In genomic region chr18:77065221-77065981, GRCh38 we compare ENCODE assay signal across 8 cellular contexts.
A peak's percentile ranks its signal among the peaks of the same experiment; 100 is the strongest.
DNase-seq lines count a peak whose midpoint lies in the region; ATAC-seq and TF ChIP-seq lines count a peak whose summit lies in the region.

No MANE protein-coding gene starts in this region.

- H3K4me3 ChIP-seq in CD8-positive, alpha-beta T cell (ENCODE audit: low read depth, low read length), result no peak overlapping the region
- H3K4me3 ChIP-seq in NB4 (ENCODE audit: low read depth, low read length), result peak overlapping the region; percentile 53
- no peak overlapping the region for H3K4me3 ChIP-seq in heart left ventricle

- TF ChIP-seq POLR2A in NB4 (IDR thresholded peaks at IDR 0.05; ENCODE audit: extremely low read depth, insufficient read length) (no peak), heart left ventricle (IDR thresholded peaks at IDR 0.05) (no peak)

- no peaks in the 10 kb centered on the region for H3K27me3 Mint-ChIP-seq in CD8-positive, alpha-beta T cell (ENCODE audit: low read depth)
- no peaks in the 10 kb centered on the region for H3K27me3 Mint-ChIP-seq in activated T-helper 1 cell treated with anti-CD3 and anti-CD28 coated beads, Interleukin-12 subunit alpha, Interleukin-12 subunit beta, Interleukin-2, Interleukin-4 antibody, amounts not matched to agents 30 ng/mL and 10 ng/mL and 1 ng/mL, durations not matched to agents 14 hours and 24 hours and 36 hours (ENCODE audit: insufficient read depth)

- peak overlapping the region; percentile 17 for H3K4me3 Mint-ChIP-seq in CD8-positive, alpha-beta T cell
- H3K4me3 Mint-ChIP-seq in activated T-helper 1 cell treated with anti-CD3 and anti-CD28 coated beads, Interleukin-12 subunit alpha, Interleukin-12 subunit beta, Interleukin-2, Interleukin-4 antibody, amounts not matched to agents 30 ng/mL and 10 ng/mL and 1 ng/mL, durations not matched to agents 14 hours and 24 hours and 36 hours, result peak overlapping the region; percentile 80

- H3K27ac ChIP-seq in CD8-positive, alpha-beta T cell (ENCODE audit: low read depth, low read length), result no peak overlapping the region
- peak overlapping the region in 11 of 12 donors; percentile 15 to 88 (median 41) for H3K27ac ChIP-seq in heart left ventricle

- peaks cover 36% of the 10 kb centered on the region for H3K36me3 Mint-ChIP-seq in CD8-positive, alpha-beta T cell
- peaks cover 38% of the 10 kb centered on the region for H3K36me3 Mint-ChIP-seq in activated T-helper 1 cell treated with anti-CD3 and anti-CD28 coated beads, Interleukin-12 subunit alpha, Interleukin-12 subunit beta, Interleukin-2, Interleukin-4 antibody, amounts not matched to agents 30 ng/mL and 10 ng/mL and 1 ng/mL, durations not matched to agents 14 hours and 24 hours and 36 hours (ENCODE audit: low read depth)

- peaks cover 99% of the 10 kb centered on the region for H3K4me1 ChIP-seq in CD8-positive, alpha-beta T cell (ENCODE audit: insufficient read depth, low read length)
- H3K4me1 ChIP-seq in heart left ventricle, result peaks cover 0 to 97% (median 33%) of the 10 kb centered on the region in 12 donors

- H3K4me1 Mint-ChIP-seq in CD8-positive, alpha-beta T cell (ENCODE audit: low read depth), result peaks cover 97% of the 10 kb centered on the region
- H3K4me1 Mint-ChIP-seq in activated T-helper 1 cell treated with anti-CD3 and anti-CD28 coated beads, Interleukin-12 subunit alpha, Interleukin-12 subunit beta, Interleukin-2, Interleukin-4 antibody, amounts not matched to agents 30 ng/mL and 10 ng/mL and 1 ng/mL, durations not matched to agents 14 hours and 24 hours and 36 hours (ENCODE audit: low read depth), result peaks cover 99% of the 10 kb centered on the region

- intact Hi-C loops in CD8-positive, alpha-beta T cell (cut with DNase I, micrococcal nuclease), result loop anchor here in 1 of 2 experiments (10.0 kb wide), 1 partner anchor 571 kb away; the partner anchor contains the start of gene ZNF516
- intact Hi-C loops in activated T-helper 1 cell treated with anti-CD3 and anti-CD28 coated beads, Interleukin-12 subunit alpha, Interleukin-12 subunit beta, Interleukin-2, Interleukin-4 antibody, amounts not matched to agents 30 ng/mL and 10 ng/mL and 1 ng/mL, durations not matched to agents 14 hours and 24 hours and 36 hours (cut with micrococcal nuclease), result loop anchor here (10.0 kb wide), 1 partner anchor 571 kb away; the partner anchor contains the start of gene ZNF516
- intact Hi-C loops in heart left ventricle (cut with DNase I), result loop anchor here in 5 of 10 donors (5.0 to 10.0 kb wide), 3 partner anchors 47 to 149 kb away; partner anchors contain the start of gene MBP (in 2 of the 5)

- TF ChIP-seq CTCF in CD8-positive, alpha-beta T cell (IDR thresholded peaks at IDR 0.05), result no peak
- TF ChIP-seq CTCF in NB4 (IDR thresholded peaks at IDR 0.05; ENCODE audit: low read depth, low read length), result no peak
- no peak for TF ChIP-seq CTCF in heart left ventricle (IDR thresholded peaks at IDR 0.05)

- ATAC-seq in CD8-positive, alpha-beta T cell, result no peak
- ATAC-seq in GM21786 (IDR thresholded peaks at IDR 0.05; ENCODE audit: unreplicated experiment) (peak; percentile 22), heart left ventricle (peak; percentile 30 to 63 (median 50))

- H3K9me3 ChIP-seq in CD8-positive, alpha-beta T cell (ENCODE audit: low read length), result no peaks in the 10 kb centered on the region
- H3K9me3 ChIP-seq in heart left ventricle, result no peaks in the 10 kb centered on the region

- POLR2A ChIA-PET in CD8-positive, alpha-beta T cell (lab: Charles Lee), result interaction anchor here (0.8 to 1.7 kb wide), 4 partner anchors 11 to 58 kb away, joined by 3 to 6 read pairs (median 4); no protein-coding TSS in a partner anchor

- WGBS in heart left ventricle, 4 donors, result 68 to 78% (median 75%) methylated on average over 13 of the region's 13 CpGs

- peak overlapping the region; percentile 82 for H3K27ac Mint-ChIP-seq in CD8-positive, alpha-beta T cell
- H3K27ac Mint-ChIP-seq in activated T-helper 1 cell treated with anti-CD3 and anti-CD28 coated beads, Interleukin-12 subunit alpha, Interleukin-12 subunit beta, Interleukin-2, Interleukin-4 antibody, amounts not matched to agents 30 ng/mL and 10 ng/mL and 1 ng/mL, durations not matched to agents 14 hours and 24 hours and 36 hours, result peak overlapping the region; percentile 94

- CTCF ChIA-PET in CD8-positive, alpha-beta T cell (lab: Charles Lee), result interaction anchor here (0.8 to 1.2 kb wide), 2 partner anchors 10 to 11 kb away, joined by 3 to 4 read pairs; no protein-coding TSS in a partner anchor

- H3K36me3 ChIP-seq in CD8-positive, alpha-beta T cell (ENCODE audit: insufficient read depth, low read length), result no peaks in the 10 kb centered on the region
- H3K36me3 ChIP-seq in heart left ventricle, result peaks cover 0 to 15% (median 3%) of the 10 kb centered on the region in 9 donors

- H3K9me3 Mint-ChIP-seq in CD8-positive, alpha-beta T cell, result no peaks in the 10 kb centered on the region
- H3K9me3 Mint-ChIP-seq in activated T-helper 1 cell treated with anti-CD3 and anti-CD28 coated beads, Interleukin-12 subunit alpha, Interleukin-12 subunit beta, Interleukin-2, Interleukin-4 antibody, amounts not matched to agents 30 ng/mL and 10 ng/mL and 1 ng/mL, durations not matched to agents 14 hours and 24 hours and 36 hours, result no peaks in the 10 kb centered on the region

- H3K27me3 ChIP-seq in CD8-positive, alpha-beta T cell (ENCODE audit: insufficient read depth, low read length), result no peaks in the 10 kb centered on the region
- no peaks in the 10 kb centered on the region for H3K27me3 ChIP-seq in heart left ventricle

- peak in 3 of 7 experiments; percentile 42 to 61 (median 53) for DNase-seq in CD8-positive, alpha-beta T cell
- peak; percentile 98 for DNase-seq in NB4 (ENCODE audit: low read depth)
- no peak for DNase-seq in activated T-helper 1 cell treated with anti-CD3 and anti-CD28 coated beads, Interleukin-12 subunit alpha, Interleukin-12 subunit beta, Interleukin-2, Interleukin-4 antibody, amounts not matched to agents 30 ng/mL and 10 ng/mL and 1 ng/mL, durations not matched to agents 14 hours and 24 hours and 36 hours (ENCODE audit: low spot score)
- peak in 2 of 5 donors; percentile 66 for DNase-seq in heart left ventricle
- DNase-seq in stimulated activated CD4-positive, alpha-beta T cell treated with anti-CD3 and anti-CD28 coated beads, Interleukin-4, amount 100 ng/mL, for 24 hours, result peak; percentile 60
- no peak for DNase-seq in NCI-H510A treated with DMSO at 0.1 percent for 48 hours (lab: John Stamatoyannopoulos, UW)
- no peak for DNase-seq in NCI-H2227 (lab: John Stamatoyannopoulos, UW; ENCODE audit: unreplicated experiment)

Comparison
In these comparisons a context has a peak if more than half of its experiments do, and no peak if none do; other contexts are left out.
1. DNase-seq: peak in NB4 (single experiment) and stimulated activated CD4-positive, alpha-beta T cell treated with anti-CD3 and anti-CD28 coated beads, Interleukin-4, amount 100 ng/mL, for 24 hours (single experiment); none in activated T-helper 1 cell treated with anti-CD3 and anti-CD28 coated beads, Interleukin-12 subunit alpha, Interleukin-12 subunit beta, Interleukin-2, Interleukin-4 antibody, amounts not matched to agents 30 ng/mL and 10 ng/mL and 1 ng/mL, durations not matched to agents 14 hours and 24 hours and 36 hours (single experiment), NCI-H510A treated with DMSO at 0.1 percent for 48 hours (single experiment) and NCI-H2227 (single experiment).